In genomic region chr11:75103380-75104026, GRCh38 we compare ENCODE assay signal across 13 cellular contexts.
A peak's percentile ranks its signal among the peaks of the same experiment; 100 is the strongest.
DNase-seq lines count a peak whose midpoint lies in the region; ATAC-seq and TF ChIP-seq lines count a peak whose summit lies in the region.
"Had no signal": no experiment of that assay in that cellular context is flagged by ENCODE, and none has a peak within 500 bp of the region (broad histone marks: within the 10 kb centered on the region; RNA-seq: fewer than 3 reads in every experiment).

No MANE protein-coding gene starts in this region.

- ATAC-seq in HG02678 (IDR thresholded peaks at IDR 0.05; ENCODE audit: unreplicated experiment), result no peak
- ATAC-seq in GM21423 (IDR thresholded peaks at IDR 0.05; ENCODE audit: unreplicated experiment), result no peak

- DNase-seq in stimulated activated CD4-positive, alpha-beta T cell treated with anti-CD3 and anti-CD28 coated beads, Interleukin-15, amount 100 ng/mL, for 24 hours, result peak; percentile 11
- DNase-seq in stimulated activated CD4-positive, alpha-beta T cell treated with anti-CD3 and anti-CD28 coated beads, Interleukin-2, amount 100 ng/mL, for 48 hours, result no peak
- DNase-seq in RKO (ENCODE audit: low spot score) (peak; percentile 77), erythroblast (lab: John Stamatoyannopoulos, UW) (peak; percentile 85 to 89), islet precursor cell (no peak), NCI-H345 (lab: John Stamatoyannopoulos, UW) (no peak)
- DNase-seq: amygdala; CD8-positive, alpha-beta memory T cell; H9; NCI-H1436 treated with DMSO at 0.1 percent for 48 hours; posterior cingulate gyrus had no signal

- peak; percentile 43 for TF ChIP-seq POLR2A in erythroblast (IDR thresholded peaks at IDR 0.05; ENCODE audit: low read length)

Comparison
In these comparisons a context has a peak if more than half of its experiments do, and no peak if none do; other contexts are left out.
1. DNase-seq: peak in stimulated activated CD4-positive, alpha-beta T cell treated with anti-CD3 and anti-CD28 coated beads, Interleukin-15, amount 100 ng/mL, for 24 hours (single experiment), RKO (single experiment) and erythroblast (2 of 2); none in stimulated activated CD4-positive, alpha-beta T cell treated with anti-CD3 and anti-CD28 coated beads, Interleukin-2, amount 100 ng/mL, for 48 hours (0 of 2), islet precursor cell (single experiment) and NCI-H345 (single experiment).